Comparison of ENCODE assay signal across 20 cellular contexts in genomic region chr9:104866186-104866585, GRCh38.
DNase-seq lines count a peak whose midpoint lies in the region; ATAC-seq, FAIRE-seq and TF ChIP-seq lines count a peak whose summit lies in the region.
"Had no signal": no experiment of that assay in that cellular context is flagged by ENCODE, and none has a peak within 500 bp of the region (broad histone marks: within the 10 kb centered on the region; RNA-seq: fewer than 3 reads in every experiment).

No MANE protein-coding gene starts in this region.

- no peak overlapping the region for H3K27ac ChIP-seq in IMR-90 (ENCODE audit: insufficient read depth, low read length)
- H3K27ac ChIP-seq in K562 (ENCODE audit: extremely low read depth, low read depth, low read length) = no peak overlapping the region
- H3K27ac ChIP-seq: breast epithelium, dorsolateral prefrontal cortex, esophagus muscularis mucosa, right atrium auricular region, SK-N-MC had no signal

- DNase-seq in AG10803 (ENCODE audit: low read depth) = peak; percentile 59
- DNase-seq in IMR-90 = peak; percentile 68
- DNase-seq in K562 (ENCODE audit: extremely low read depth in 1 of 4, low spot score in 3 of 4) = no peak
- DNase-seq in iris pigment epithelial cell (ENCODE audit: low read depth) = peak; percentile 65
- no peak for DNase-seq in NCI-H1694 treated with DMSO at 0.1 percent for 48 hours (lab: John Stamatoyannopoulos, UW)
- DNase-seq in left cardiac atrium = no peak
- DNase-seq in NOMO-1 treated with dmso at 0.1 percent for 144 hours (lab: John Stamatoyannopoulos, UW; ENCODE audit: unreplicated experiment) = no peak
- DNase-seq: DND-41, dorsolateral prefrontal cortex, hypothalamus, kidney glomerular epithelial cell, NCI-H2081 treated with DMSO at 0.1 percent for 48 hours, NCI-H524 treated with DMSO at 0.1 percent for 48 hours, stomach had no signal

- peak overlapping the region; percentile 10; the same call in 1 of the 2 replicates for H2AK5ac ChIP-seq in IMR-90 (ENCODE audit: low read depth, low read length)

- H3K9me1 ChIP-seq in IMR-90 (ENCODE audit: insufficient read depth, low read length) = peaks cover 24% of the 10 kb centered on the region
- H3K9me1 ChIP-seq in K562 (ENCODE audit: control insufficient read depth, insufficient read depth, low read length) = no peaks in the 10 kb centered on the region

- H3K36me3 ChIP-seq in IMR-90 (ENCODE audit: control insufficient read depth, insufficient read depth, low read length) = peaks cover 28% of the 10 kb centered on the region
- no peaks in the 10 kb centered on the region for H3K36me3 ChIP-seq in K562 (ENCODE audit: control insufficient read depth, insufficient read depth, low read length)
- H3K36me3 ChIP-seq: breast epithelium had no signal

- no CpG with 5 or more reads among the region's 1 CpG for WGBS in IMR-90 (ENCODE audit: extremely low coverage in 2 of 2, insufficient read length in 1 of 2), 2 experiments
- 0% methylated on average over 1 of the region's 1 CpG for WGBS in K562 (ENCODE audit: insufficient coverage, low coverage, missing lambda C conversion rate)

- dilution Hi-C loops in IMR-90 (cut with HindIII; ENCODE audit: low sequenced_read_pairs, unreplicated experiment) = no loop called here

- H4K20me1 ChIP-seq in IMR-90 (ENCODE audit: insufficient read depth, low read length) (peaks cover 18% of the 10 kb centered on the region), K562 (replicated peaks; ENCODE audit: control insufficient read depth, insufficient read depth, low read length) (no peaks in the 10 kb centered on the region)

- H3K9ac ChIP-seq in IMR-90 (ENCODE audit: low read depth, low read length) = no peak overlapping the region
- H3K9ac ChIP-seq in K562 (ENCODE audit: insufficient read depth in 1 of 2, low read depth in 2 of 2, low read length in 2 of 2) = no peak overlapping the region

- H3K4ac ChIP-seq in IMR-90 (ENCODE audit: low read depth, low read length) = peak overlapping the region; percentile 66; the same call in 1 of the 2 replicates

- no peak overlapping the region for H3K23ac ChIP-seq in IMR-90 (ENCODE audit: low read depth, low read length)

- TF ChIP-seq CTCF in AG10803 (conservative IDR thresholded peaks at IDR 0.05; ENCODE audit: low read length) (no peak), IMR-90 (conservative IDR thresholded peaks at IDR 0.05; ENCODE audit: low read depth, low read length) (no peak), K562 (IDR thresholded peaks at IDR 0.05 in 2 of 3, conservative IDR thresholded peaks at IDR 0.05 in 1 of 3; ENCODE audit: insufficient read depth in 2 of 3, low read depth in 1 of 3, low read length in 3 of 3) (no peak)

- H3K9me3 ChIP-seq in IMR-90 (ENCODE audit: control insufficient read depth, insufficient read depth, low read length) = no peaks in the 10 kb centered on the region
- H3K9me3 ChIP-seq in K562 (replicated peaks; ENCODE audit: control insufficient read depth, insufficient read depth, low read depth, low read length) = no peaks in the 10 kb centered on the region
- H3K9me3 ChIP-seq: breast epithelium, esophagus muscularis mucosa, right atrium auricular region, stomach had no signal

- H3K4me1 ChIP-seq in IMR-90 (ENCODE audit: control insufficient read depth, insufficient read depth, low read length) = peaks cover 43% of the 10 kb centered on the region
- H3K4me1 ChIP-seq in K562 (replicated peaks in 1 of 2; ENCODE audit: control insufficient read depth in 2 of 2, insufficient read depth in 2 of 2, low read length in 2 of 2) = peaks cover 0 to 6% of the 10 kb centered on the region in 2 experiments; a peak in 2 of 5 replicates

- H4K91ac ChIP-seq in IMR-90 (ENCODE audit: insufficient read depth, low read depth, low read length) = no peak overlapping the region

- no peaks in the 10 kb centered on the region for H3K79me2 ChIP-seq in K562 (ENCODE audit: control insufficient read depth, insufficient read depth, low read length)

- POLR2A ChIA-PET in IMR-90 (lab: Charles Lee; ENCODE audit: unreplicated experiment) (no interaction called here), K562 (lab: Yijun Ruan, JAX) (no interaction called here)

- ATAC-seq in IMR-90 (ENCODE audit: low read depth) (no peak), K562 (no peak), GM19328 (IDR thresholded peaks at IDR 0.05; ENCODE audit: unreplicated experiment) (no peak), left cardiac atrium (no peak)

- H3K4me3 ChIP-seq in AG10803 (ENCODE audit: low read length) = no peak overlapping the region
- no peak overlapping the region for H3K4me3 ChIP-seq in IMR-90 (ENCODE audit: insufficient read depth, low read depth, low read length)
- H3K4me3 ChIP-seq in K562 = no peak overlapping the region
- H3K4me3 ChIP-seq: breast epithelium, dorsolateral prefrontal cortex, esophagus muscularis mucosa, right atrium auricular region, SK-N-MC, stomach had no signal

- H2BK120ac ChIP-seq in IMR-90 (ENCODE audit: low read depth, low read length) = peak overlapping the region; percentile 30; the same call in 1 of the 2 replicates

- no peak overlapping the region; the same call in 2 of the 3 replicates for H2BK15ac ChIP-seq in IMR-90 (ENCODE audit: low read depth, low read length)

- no peak for TF ChIP-seq RAD21 in IMR-90 (IDR thresholded peaks at IDR 0.05; ENCODE audit: low read length)
- TF ChIP-seq RAD21 in K562 (CRISPR knock-in tag; conservative IDR thresholded peaks at IDR 0.05 in 1 of 2, IDR thresholded peaks at IDR 0.05 in 1 of 2) = no peak

- H4K5ac ChIP-seq in IMR-90 (ENCODE audit: low read depth, low read length) = no peak overlapping the region; the same call in 1 of the 2 replicates

- no peak overlapping the region for H3K56ac ChIP-seq in IMR-90 (ENCODE audit: extremely low read depth, insufficient read depth, low read length)

- H3K18ac ChIP-seq in IMR-90 (ENCODE audit: low read depth, low read length) = peak overlapping the region; percentile 48; the same call in 1 of the 2 replicates

- in situ Hi-C loops in IMR-90 (cut with MboI; ENCODE audit: low sequenced_read_pairs) (loop anchor here (10.0 kb wide), 2 partner anchors 199 to 549 kb away; no protein-coding TSS in a partner anchor), K562 (cut with MboI) (loop anchor here (10.0 kb wide), 1 partner anchor 549 kb away; no protein-coding TSS in a partner anchor)

- no peak overlapping the region for H4K8ac ChIP-seq in IMR-90 (ENCODE audit: low read depth in 2 of 2, low read length in 2 of 2)

- no peak for TF ChIP-seq EP300 in K562 (IDR thresholded peaks at IDR 0.05; ENCODE audit: low read length)

- CTCF ChIA-PET in IMR-90 (lab: Yijun Ruan, JAX) (no interaction called here), K562 (lab: Yijun Ruan, JAX; ENCODE audit: low intra/inter-chr PET ratio) (no interaction called here)

- no peak for FAIRE-seq in K562 (lab: Jason Lieb, UNC)
- FAIRE-seq: HTR-8/SVneo had no signal

- TF ChIP-seq POLR2A in IMR-90 (IDR thresholded peaks at IDR 0.05; ENCODE audit: low read depth, low read length) (no peak), K562 (conservative IDR thresholded peaks at IDR 0.05) (no peak)

- H3K27me3 ChIP-seq in IMR-90 (ENCODE audit: control insufficient read depth, insufficient read depth, low read length) (no peaks in the 10 kb centered on the region), K562 (ENCODE audit: control insufficient read depth in 2 of 2, insufficient read depth in 2 of 2, low read length in 2 of 2) (peaks cover 3 to 30% of the 10 kb centered on the region in 2 experiments; a peak in 3 of 5 replicates)
- H3K27me3 ChIP-seq: breast epithelium, dorsolateral prefrontal cortex, esophagus muscularis mucosa, right atrium auricular region, stomach had no signal

- no peak overlapping the region for H2AK9ac ChIP-seq in IMR-90 (replicated peaks; ENCODE audit: low read depth, low read length, poor library complexity)

- BruUV-seq in IMR-90 (replicated peaks; lab: Mats Ljungman, UMichigan) = no TSS peak
- no TSS peak for BruUV-seq in K562 (replicated peaks; lab: Mats Ljungman, UMichigan)

- H3K4me2 ChIP-seq in IMR-90 (ENCODE audit: low read depth, low read length) (no peak overlapping the region), K562 (ENCODE audit: insufficient read depth, low read length) (no peak overlapping the region)

- intact Hi-C loops in IMR-90 (cut with micrococcal nuclease) = loop anchor here (10.0 kb wide), 1 partner anchor 129 kb away; no protein-coding TSS in a partner anchor
- intact Hi-C loops in K562 (cut with micrococcal nuclease) = no loop called here
- intact Hi-C loops in left cardiac atrium (cut with DNase I) = loop anchor here (10.0 kb wide), 4 partner anchors 59 to 289 kb away; partner anchors contain the start of gene ABCA1 (in 2 of the 2)

- H3K79me1 ChIP-seq in IMR-90 (ENCODE audit: low read depth in 1 of 2, low read length in 2 of 2) = peaks cover 15 to 64% of the 10 kb centered on the region in 2 experiments

- H2AFZ ChIP-seq in IMR-90 (replicated peaks; ENCODE audit: low read length, poor library complexity) (no peak overlapping the region), K562 (ENCODE audit: low read depth, low read length) (no peak overlapping the region)

- peak overlapping the region; percentile 16 for H3K14ac ChIP-seq in IMR-90 (replicated peaks; ENCODE audit: low read depth, low read length)

- H2BK20ac ChIP-seq in IMR-90 (ENCODE audit: low read depth, low read length) = no peak overlapping the region

- H2BK5ac ChIP-seq in IMR-90 (ENCODE audit: low read depth, low read length, poor library complexity, severe bottlenecking) = no peak overlapping the region

TF ChIP-seq in IMR-90, 13 proteins besides CTCF, POLR2A, EP300 and RAD21 (continues in another document):
- TF ChIP-seq MAZ (IDR thresholded peaks at IDR 0.05; ENCODE audit: borderline replicate concordance, low read depth, low read length) (no peak), SMC3 (IDR thresholded peaks at IDR 0.05; ENCODE audit: low read depth, low read length) (no peak), RCOR1 (IDR thresholded peaks at IDR 0.05; ENCODE audit: insufficient replicate concordance, low read length) (no peak), CEBPB (IDR thresholded peaks at IDR 0.05; ENCODE audit: low read depth, low read length) (peak; percentile 47; the same call in 1 of the 2 replicates), BHLHE40 (IDR thresholded peaks at IDR 0.05; ENCODE audit: low read depth, low read length) (no peak)

TF ChIP-seq in K562, 482 proteins besides CTCF, POLR2A, EP300 and RAD21 (continues in another document):
- peak; percentile 73 for TF ChIP-seq ZFP36 (IDR thresholded peaks at IDR 0.05; ENCODE audit: low read depth, low read length, partially characterized antibody)

Comparison
In these comparisons a context has a peak if more than half of its experiments do, and no peak if none do; other contexts are left out.
1. DNase-seq: peak in AG10803 (single experiment), IMR-90 (single experiment) and iris pigment epithelial cell (single experiment); none in K562 (0 of 4), NCI-H1694 treated with DMSO at 0.1 percent for 48 hours (single experiment), left cardiac atrium (single experiment) and NOMO-1 treated with dmso at 0.1 percent for 144 hours (single experiment).